ENCODE assay signal across 8 cellular contexts in the genomic region with DNA sequence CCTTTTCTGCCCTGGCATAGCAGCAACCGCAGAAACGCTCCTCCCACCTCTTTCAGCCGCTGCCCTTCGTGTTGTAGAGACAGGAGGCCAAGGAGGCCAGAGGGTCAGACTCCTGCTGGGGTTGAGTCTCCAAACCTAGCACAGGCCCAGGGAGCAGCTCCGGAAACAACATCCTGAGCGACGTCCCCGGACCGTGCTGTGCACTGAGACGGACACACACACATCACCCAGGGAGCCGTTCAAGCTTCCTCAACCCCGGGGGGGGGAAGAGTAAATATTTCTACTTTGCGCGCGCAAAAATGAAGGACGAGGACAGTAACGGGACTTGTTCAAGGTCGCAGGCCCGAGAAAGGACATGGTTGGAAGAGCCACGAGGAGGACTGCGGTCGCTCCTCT. TPM values are rescaled to one million over a fixed set of nuclear protein-coding genes. Genes with fewer than 3 reads are reported as not detected.
A peak's percentile ranks its signal among the peaks of the same experiment; 100 is the strongest.
DNase-seq lines count a peak whose midpoint lies in the region; ATAC-seq and TF ChIP-seq lines count a peak whose summit lies in the region.

No MANE protein-coding gene starts in this region.

- peak overlapping the region; percentile 99 for H3K4me3 Mint-ChIP-seq in activated CD4-positive, alpha-beta T cell treated with anti-CD3 and anti-CD28 coated beads, Interleukin-2, amount 10 ng/mL, durations not matched to agents 24 days and 14 days
- peak overlapping the region; percentile 96 to 100 (median 99) for H3K4me3 Mint-ChIP-seq in nephron

- intact Hi-C loops in activated CD4-positive, alpha-beta T cell treated with anti-CD3 and anti-CD28 coated beads, Interleukin-2, amount 10 ng/mL, durations not matched to agents 24 days and 14 days (cut with micrococcal nuclease) = loop anchor here (1.0 to 5.0 kb wide), 6 partner anchors 19 to 357 kb away; a partner anchor contains a TSS

- ATAC-seq in activated CD4-positive, CD25-positive, alpha-beta regulatory T cell treated with anti-CD3 and anti-CD28 coated beads, Interleukin-2, amount 50 U/mL, for 24 hours = peak; percentile 13 to 18
- ATAC-seq in HG03354 (IDR thresholded peaks at IDR 0.05; ENCODE audit: poor library complexity, severe bottlenecking, unreplicated experiment) = peak; percentile 34

- H3K27me3 Mint-ChIP-seq in activated CD4-positive, alpha-beta T cell treated with anti-CD3 and anti-CD28 coated beads, Interleukin-2, amount 10 ng/mL, durations not matched to agents 24 days and 14 days = no peaks in the 10 kb centered on the region
- H3K27me3 Mint-ChIP-seq in nephron (ENCODE audit: low read depth) = no peaks in the 10 kb centered on the region

- H3K9me3 Mint-ChIP-seq in activated CD4-positive, alpha-beta T cell treated with anti-CD3 and anti-CD28 coated beads, Interleukin-2, amount 10 ng/mL, durations not matched to agents 24 days and 14 days = peaks cover 30% of the 10 kb centered on the region
- H3K9me3 Mint-ChIP-seq in nephron = peaks cover 66% of the 10 kb centered on the region

- peaks cover 50% of the 10 kb centered on the region for H3K36me3 Mint-ChIP-seq in activated CD4-positive, alpha-beta T cell treated with anti-CD3 and anti-CD28 coated beads, Interleukin-2, amount 10 ng/mL, durations not matched to agents 24 days and 14 days (ENCODE audit: low read depth)
- H3K36me3 Mint-ChIP-seq in nephron (ENCODE audit: low read depth) = peaks cover 64% of the 10 kb centered on the region

- DNase-seq in activated CD4-positive, CD25-positive, alpha-beta regulatory T cell treated with anti-CD3 and anti-CD28 coated beads, Interleukin-2, amount 50 U/mL, for 72 hours = no peak
- peak; percentile 70 for DNase-seq in activated CD4-positive, alpha-beta T cell treated with anti-CD3 and anti-CD28 coated beads, Interleukin-2, amount 10 ng/mL, durations not matched to agents 24 days and 14 days
- DNase-seq in fibroblast of gingiva (ENCODE audit: low read depth) = peak; percentile 21
- DNase-seq in NCI-H1048 (lab: John Stamatoyannopoulos, UW) = no peak
- no peak for DNase-seq in 8988T

- peak overlapping the region; percentile 94 for H3K27ac Mint-ChIP-seq in activated CD4-positive, alpha-beta T cell treated with anti-CD3 and anti-CD28 coated beads, Interleukin-2, amount 10 ng/mL, durations not matched to agents 24 days and 14 days
- peak overlapping the region; percentile 74 to 89 (median 78) for H3K27ac Mint-ChIP-seq in nephron

- H3K4me1 Mint-ChIP-seq in activated CD4-positive, alpha-beta T cell treated with anti-CD3 and anti-CD28 coated beads, Interleukin-2, amount 10 ng/mL, durations not matched to agents 24 days and 14 days = peaks cover 23% of the 10 kb centered on the region
- peaks cover 21% of the 10 kb centered on the region for H3K4me1 Mint-ChIP-seq in nephron

- TF ChIP-seq CTCF in nephron (IDR thresholded peaks at IDR 0.05; ENCODE audit: unreplicated experiment in 3 of 3) = no peak

RNA-seq across cellular contexts. Expression of a gene that starts 0.7 kb away (rescaled TPM):
- 7.4 and 9.3 TPM in 2 replicates for total RNA-seq in activated CD4-positive, alpha-beta T cell treated with anti-CD3 and anti-CD28 coated beads, Interleukin-2, amount 10 ng/mL, durations not matched to agents 24 days and 14 days

RNA-seq across cellular contexts. Expression of a gene that starts 19.7 kb away (rescaled TPM):
- 3.4 and 3.5 TPM in 2 replicates for total RNA-seq in activated CD4-positive, alpha-beta T cell treated with anti-CD3 and anti-CD28 coated beads, Interleukin-2, amount 10 ng/mL, durations not matched to agents 24 days and 14 days

RNA-seq across cellular contexts. Expression of a gene that starts 24.9 kb away (rescaled TPM):
- total RNA-seq in activated CD4-positive, alpha-beta T cell treated with anti-CD3 and anti-CD28 coated beads, Interleukin-2, amount 10 ng/mL, durations not matched to agents 24 days and 14 days = 2.8 and 4.1 TPM in 2 replicates

RNA-seq across cellular contexts. Expression of a gene that starts 31.9 kb away (rescaled TPM):
- 4.0 and 4.9 TPM in 2 replicates for total RNA-seq in activated CD4-positive, alpha-beta T cell treated with anti-CD3 and anti-CD28 coated beads, Interleukin-2, amount 10 ng/mL, durations not matched to agents 24 days and 14 days

RNA-seq across cellular contexts. Expression of a gene that starts 40.7 kb away (rescaled TPM):
- total RNA-seq in activated CD4-positive, alpha-beta T cell treated with anti-CD3 and anti-CD28 coated beads, Interleukin-2, amount 10 ng/mL, durations not matched to agents 24 days and 14 days = 4.5 and 5.7 TPM in 2 replicates

Comparison
In these comparisons a context has a peak if more than half of its experiments do, and no peak if none do; other contexts are left out.
1. DNase-seq: peak in activated CD4-positive, alpha-beta T cell treated with anti-CD3 and anti-CD28 coated beads, Interleukin-2, amount 10 ng/mL, durations not matched to agents 24 days and 14 days (single experiment) and fibroblast of gingiva (single experiment); none in activated CD4-positive, CD25-positive, alpha-beta regulatory T cell treated with anti-CD3 and anti-CD28 coated beads, Interleukin-2, amount 50 U/mL, for 72 hours (single experiment), NCI-H1048 (single experiment) and 8988T (single experiment).